In genomic region chr15:69668963-69669362, GRCh38 we compare ENCODE assay signal across 8 cellular contexts.
DNase-seq lines count a peak whose midpoint lies in the region; ATAC-seq lines count a peak whose summit lies in the region.

No MANE protein-coding gene starts in this region.

- peak; percentile 9 for DNase-seq in stimulated activated CD4-positive, alpha-beta T cell treated with anti-CD3 and anti-CD28 coated beads, Interleukin-4, amount 100 ng/mL, for 24 hours
- no peak for DNase-seq in stimulated activated CD4-positive, alpha-beta T cell treated with anti-CD3 and anti-CD28 coated beads, Interleukin-1b, Interleukin-23, amount 100 ng/mL, for 48 hours
- peak; percentile 17 for DNase-seq in activated gamma-delta T cell treated with anti-CD3 and anti-CD28 coated beads, Interleukin-2, amount 50 U/mL, for 16 hours (ENCODE audit: low read depth)
- DNase-seq in HuH-7.5 (ENCODE audit: low spot score) (no peak), NCI-H1048 (lab: John Stamatoyannopoulos, UW) (no peak), SHP77 (lab: John Stamatoyannopoulos, UW) (no peak), cerebellar nuclear complex (lab: John Stamatoyannopoulos, UW) (no peak)

- ATAC-seq in HG03342 (IDR thresholded peaks at IDR 0.05; ENCODE audit: unreplicated experiment): peak; percentile 43

Comparison
In these comparisons a context has a peak if more than half of its experiments do, and no peak if none do; other contexts are left out.
1. DNase-seq: peak in stimulated activated CD4-positive, alpha-beta T cell treated with anti-CD3 and anti-CD28 coated beads, Interleukin-4, amount 100 ng/mL, for 24 hours (single experiment) and activated gamma-delta T cell treated with anti-CD3 and anti-CD28 coated beads, Interleukin-2, amount 50 U/mL, for 16 hours (single experiment); none in stimulated activated CD4-positive, alpha-beta T cell treated with anti-CD3 and anti-CD28 coated beads, Interleukin-1b, Interleukin-23, amount 100 ng/mL, for 48 hours (single experiment), HuH-7.5 (single experiment), NCI-H1048 (single experiment), SHP77 (0 of 2) and cerebellar nuclear complex (0 of 2).